ENCODE assay signal across 22 cellular contexts in the genomic region with DNA sequence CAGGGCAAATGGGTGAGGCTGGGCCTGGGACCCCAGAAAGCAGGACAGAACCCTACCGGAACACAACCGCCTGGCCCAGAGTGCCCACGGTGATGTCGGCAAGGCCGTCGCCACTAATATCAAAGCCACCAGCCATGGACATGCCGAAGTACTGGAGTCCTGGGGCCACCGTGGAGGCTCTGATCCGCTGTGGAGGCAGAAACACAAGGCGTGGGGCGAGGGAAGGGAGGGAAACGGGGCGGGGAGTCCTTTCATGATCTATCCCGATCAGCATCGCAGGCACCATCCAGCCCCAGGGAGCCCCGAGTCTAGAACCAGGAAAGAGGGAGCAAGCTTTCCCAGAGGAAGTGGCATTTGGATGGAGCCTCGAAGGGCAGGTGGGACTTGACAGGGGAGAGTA. TPM values are rescaled to one million over a fixed set of nuclear protein-coding genes. Genes with fewer than 3 reads are reported as not detected.
DNase-seq lines count a peak whose midpoint lies in the region; ATAC-seq and TF ChIP-seq lines count a peak whose summit lies in the region.
"Had no signal": no experiment of that assay in that cellular context is flagged by ENCODE, and none has a peak within 500 bp of the region (broad histone marks: within the 10 kb centered on the region; RNA-seq: fewer than 3 reads in every experiment).

No MANE protein-coding gene starts in this region.

- no peak for ATAC-seq in activated CD8-positive, alpha-beta memory T cell treated with anti-CD3 and anti-CD28 coated beads, Interleukin-2, amount 10 ng/mL, durations not matched to agents 7 days and 5 days
- no peak for ATAC-seq in central memory CD8-positive, alpha-beta T cell (replicated peaks; ENCODE audit: extremely low read depth, poor library complexity, severe bottlenecking)
- ATAC-seq in stimulated activated effector memory CD8-positive, alpha-beta T cell treated with anti-CD3 and anti-CD28 coated beads, Interleukin-12 subunit alpha, Interleukin-12 subunit beta, amount 100 ng/mL, for 72 hours, result no peak
- ATAC-seq in HG02884 (IDR thresholded peaks at IDR 0.05; ENCODE audit: unreplicated experiment) (no peak), HG03108 (IDR thresholded peaks at IDR 0.05; ENCODE audit: unreplicated experiment) (no peak)
- ATAC-seq: A549, K562, left lung had no signal

- peak overlapping the region; percentile 97 for H3K27ac ChIP-seq in KOPT-K1 (ENCODE audit: low read depth, low read length, poor library complexity, severe bottlenecking)
- H3K27ac ChIP-seq: A549, left lung, SJCRH30 had no signal

- H3K9me3 Mint-ChIP-seq in activated CD8-positive, alpha-beta memory T cell treated with anti-CD3 and anti-CD28 coated beads, Interleukin-2, amount 10 ng/mL, durations not matched to agents 7 days and 5 days (ENCODE audit: low read depth), result no peaks in the 10 kb centered on the region
- H3K9me3 Mint-ChIP-seq in central memory CD8-positive, alpha-beta T cell, result no peaks in the 10 kb centered on the region
- no peaks in the 10 kb centered on the region for H3K9me3 Mint-ChIP-seq in stimulated activated effector memory CD8-positive, alpha-beta T cell treated with anti-CD3 and anti-CD28 coated beads, Interleukin-12 subunit alpha, Interleukin-12 subunit beta, amount 100 ng/mL, for 72 hours
- H3K9me3 Mint-ChIP-seq in endothelial cell (ENCODE audit: unreplicated experiment), result no peaks in the 10 kb centered on the region
- H3K9me3 Mint-ChIP-seq: activated T-cell treated with anti-CD3 and anti-CD28 coated beads, Interleukin-2, amount 50 U/mL, for 72 hours had no signal

- peaks cover 30% of the 10 kb centered on the region for H3K36me3 Mint-ChIP-seq in activated CD8-positive, alpha-beta memory T cell treated with anti-CD3 and anti-CD28 coated beads, Interleukin-2, amount 10 ng/mL, durations not matched to agents 7 days and 5 days
- H3K36me3 Mint-ChIP-seq in central memory CD8-positive, alpha-beta T cell (ENCODE audit: insufficient read depth), result peaks cover 5% of the 10 kb centered on the region
- H3K36me3 Mint-ChIP-seq in stimulated activated effector memory CD8-positive, alpha-beta T cell treated with anti-CD3 and anti-CD28 coated beads, Interleukin-12 subunit alpha, Interleukin-12 subunit beta, amount 100 ng/mL, for 72 hours, result peaks cover 26% of the 10 kb centered on the region
- H3K36me3 Mint-ChIP-seq in endothelial cell (ENCODE audit: low read depth, unreplicated experiment), result no peaks in the 10 kb centered on the region

- no peaks in the 10 kb centered on the region for H3K27me3 Mint-ChIP-seq in activated CD8-positive, alpha-beta memory T cell treated with anti-CD3 and anti-CD28 coated beads, Interleukin-2, amount 10 ng/mL, durations not matched to agents 7 days and 5 days
- no peaks in the 10 kb centered on the region for H3K27me3 Mint-ChIP-seq in central memory CD8-positive, alpha-beta T cell
- peaks cover 1% of the 10 kb centered on the region for H3K27me3 Mint-ChIP-seq in endothelial cell (ENCODE audit: unreplicated experiment)

- H3K4me1 Mint-ChIP-seq in activated CD8-positive, alpha-beta memory T cell treated with anti-CD3 and anti-CD28 coated beads, Interleukin-2, amount 10 ng/mL, durations not matched to agents 7 days and 5 days, result peaks cover 40% of the 10 kb centered on the region
- H3K4me1 Mint-ChIP-seq in central memory CD8-positive, alpha-beta T cell, result peaks cover 24% of the 10 kb centered on the region
- peaks cover 39% of the 10 kb centered on the region for H3K4me1 Mint-ChIP-seq in stimulated activated effector memory CD8-positive, alpha-beta T cell treated with anti-CD3 and anti-CD28 coated beads, Interleukin-12 subunit alpha, Interleukin-12 subunit beta, amount 100 ng/mL, for 72 hours
- no peaks in the 10 kb centered on the region for H3K4me1 Mint-ChIP-seq in endothelial cell (ENCODE audit: unreplicated experiment)

- TF ChIP-seq CTCF in endothelial cell (IDR thresholded peaks at IDR 0.05; ENCODE audit: unreplicated experiment), result no peak

- peak overlapping the region; percentile 90 for H3K27ac Mint-ChIP-seq in activated CD8-positive, alpha-beta memory T cell treated with anti-CD3 and anti-CD28 coated beads, Interleukin-2, amount 10 ng/mL, durations not matched to agents 7 days and 5 days
- peak overlapping the region; percentile 92 for H3K27ac Mint-ChIP-seq in central memory CD8-positive, alpha-beta T cell (ENCODE audit: low read depth)
- peak overlapping the region; percentile 93 for H3K27ac Mint-ChIP-seq in stimulated activated effector memory CD8-positive, alpha-beta T cell treated with anti-CD3 and anti-CD28 coated beads, Interleukin-12 subunit alpha, Interleukin-12 subunit beta, amount 100 ng/mL, for 72 hours
- no peak overlapping the region for H3K27ac Mint-ChIP-seq in endothelial cell (ENCODE audit: unreplicated experiment)
- H3K27ac Mint-ChIP-seq: activated T-cell treated with anti-CD3 and anti-CD28 coated beads, Interleukin-2, amount 50 U/mL, for 72 hours had no signal

- H3K9me3 ChIP-seq in KOPT-K1 (ENCODE audit: insufficient read depth, low read length, poor library complexity, severe bottlenecking), result no peaks in the 10 kb centered on the region
- H3K9me3 ChIP-seq: A549, Caco-2, HAP-1, left lung, SJCRH30 had no signal

- CTCF ChIA-PET in activated CD8-positive, alpha-beta memory T cell treated with anti-CD3 and anti-CD28 coated beads, Interleukin-2, amount 10 ng/mL, durations not matched to agents 7 days and 5 days (lab: Charles Lee), result interaction anchor here (1.2 to 7.2 kb wide), 5 partner anchors 10 to 79 kb away, joined by 3 to 64 read pairs (median 6); no protein-coding TSS in a partner anchor

- H3K36me3 ChIP-seq in KOPT-K1 (ENCODE audit: insufficient read depth, low read length), result peaks cover 17% of the 10 kb centered on the region; the same call in 1 of the 2 replicates
- H3K36me3 ChIP-seq: HAP-1, left lung, SJCRH30 had no signal

- no peak overlapping the region for H3K4me3 Mint-ChIP-seq in activated CD8-positive, alpha-beta memory T cell treated with anti-CD3 and anti-CD28 coated beads, Interleukin-2, amount 10 ng/mL, durations not matched to agents 7 days and 5 days
- H3K4me3 Mint-ChIP-seq in central memory CD8-positive, alpha-beta T cell, result peak overlapping the region; percentile 73
- H3K4me3 Mint-ChIP-seq in stimulated activated effector memory CD8-positive, alpha-beta T cell treated with anti-CD3 and anti-CD28 coated beads, Interleukin-12 subunit alpha, Interleukin-12 subunit beta, amount 100 ng/mL, for 72 hours, result peak overlapping the region; percentile 72
- H3K4me3 Mint-ChIP-seq in endothelial cell (ENCODE audit: unreplicated experiment), result no peak overlapping the region

- no peak for DNase-seq in activated CD8-positive, alpha-beta memory T cell treated with anti-CD3 and anti-CD28 coated beads, Interleukin-2, amount 10 ng/mL, durations not matched to agents 7 days and 5 days
- DNase-seq in activated CD8-positive, alpha-beta memory T cell treated with anti-CD3 and anti-CD28 coated beads for 24 hours, result no peak
- no peak for DNase-seq in central memory CD8-positive, alpha-beta T cell (ENCODE audit: low spot score in 2 of 2)
- DNase-seq in stimulated activated effector memory CD8-positive, alpha-beta T cell treated with anti-CD3 and anti-CD28 coated beads, Interleukin-12 subunit alpha, Interleukin-12 subunit beta, amount 100 ng/mL, for 72 hours (ENCODE audit: low spot score in 2 of 2), result no peak
- no peak for DNase-seq in endothelial cell (ENCODE audit: low spot score)
- DNase-seq: Caco-2, dermis blood vessel endothelial cell, DMS79, hippocampal formation, left lung, NCI-H1417, NCI-H2029 treated with DMSO at 0.1 percent for 48 hours, NCI-H2227 treated with DMSO at 0.1 percent for 48 hours, SJCRH30, trophoblast cell had no signal

RNA-seq across cellular contexts. Expression of a gene that starts 26.6 kb away (rescaled TPM):
- 10 to 100 TPM; 30.4 to 31.2 TPM for total RNA-seq in activated CD8-positive, alpha-beta memory T cell treated with anti-CD3 and anti-CD28 coated beads, Interleukin-2, amount 10 ng/mL, durations not matched to agents 7 days and 5 days
- total RNA-seq in endothelial cell (ENCODE audit: unreplicated experiment), result 5.2 TPM

RNA-seq across cellular contexts. Expression of a gene that starts 50.7 kb away (rescaled TPM):
- total RNA-seq in activated CD8-positive, alpha-beta memory T cell treated with anti-CD3 and anti-CD28 coated beads, Interleukin-2, amount 10 ng/mL, durations not matched to agents 7 days and 5 days, result 10 to 100 TPM; 54.4 to 70.9 TPM
- 30.0 TPM for total RNA-seq in endothelial cell (ENCODE audit: unreplicated experiment)

RNA-seq across cellular contexts. Expression of a gene that starts 54.3 kb away (rescaled TPM):
- 10 to 100 TPM; 18.1 to 24.6 TPM for total RNA-seq in activated CD8-positive, alpha-beta memory T cell treated with anti-CD3 and anti-CD28 coated beads, Interleukin-2, amount 10 ng/mL, durations not matched to agents 7 days and 5 days
- 0.36 TPM for total RNA-seq in endothelial cell (ENCODE audit: unreplicated experiment)

Comparison
In these comparisons a context has a peak if more than half of its experiments do, and no peak if none do; other contexts are left out.
1. H3K4me3 Mint-ChIP-seq: peak in central memory CD8-positive, alpha-beta T cell (single experiment) and stimulated activated effector memory CD8-positive, alpha-beta T cell treated with anti-CD3 and anti-CD28 coated beads, Interleukin-12 subunit alpha, Interleukin-12 subunit beta, amount 100 ng/mL, for 72 hours (single experiment); none in activated CD8-positive, alpha-beta memory T cell treated with anti-CD3 and anti-CD28 coated beads, Interleukin-2, amount 10 ng/mL, durations not matched to agents 7 days and 5 days (single experiment) and endothelial cell (single experiment).
2. RNA of a gene that starts 54.3 kb away (total RNA-seq): 18.1 to 24.6 TPM in activated CD8-positive, alpha-beta memory T cell treated with anti-CD3 and anti-CD28 coated beads, Interleukin-2, amount 10 ng/mL, durations not matched to agents 7 days and 5 days; 0.36 TPM in endothelial cell (single experiment); every median in the first group is over 10 times any median in the second.